ENCODE assay signal across 13 cellular contexts in genomic region chr2:159506764-159507406, GRCh38.
DNase-seq lines count a peak whose midpoint lies in the region; ATAC-seq and TF ChIP-seq lines count a peak whose summit lies in the region.
"Had no signal": no experiment of that assay in that cellular context is flagged by ENCODE, and none has a peak within 500 bp of the region (broad histone marks: within the 10 kb centered on the region; RNA-seq: fewer than 3 reads in every experiment).

No MANE protein-coding gene starts in this region.

- H4K5ac ChIP-seq in IMR-90 (ENCODE audit: low read depth, low read length), result no peak overlapping the region

- dilution Hi-C loops in IMR-90 (cut with HindIII; ENCODE audit: low sequenced_read_pairs, unreplicated experiment), result no loop called here

- in situ Hi-C loops in IMR-90 (cut with MboI; ENCODE audit: low sequenced_read_pairs) (no loop called here), astrocyte of the spinal cord (cut with HindIII; ENCODE audit: low sequenced_read_pairs) (no loop called here)

- peaks cover 8 to 9% of the 10 kb centered on the region in 2 experiments; a peak in 3 of 4 replicates for H3K79me1 ChIP-seq in IMR-90 (ENCODE audit: low read depth in 1 of 2, low read length in 2 of 2)

- no peak overlapping the region for H3K14ac ChIP-seq in IMR-90 (replicated peaks; ENCODE audit: low read depth, low read length)

- H2BK15ac ChIP-seq in IMR-90 (ENCODE audit: low read depth, low read length), result no peak overlapping the region

- no peaks in the 10 kb centered on the region for H3K9me1 ChIP-seq in IMR-90 (ENCODE audit: insufficient read depth, low read length)

- ATAC-seq in IMR-90 (ENCODE audit: low read depth) (no peak; the same call in 1 of the 2 replicates), GM21717 (IDR thresholded peaks at IDR 0.05; ENCODE audit: unreplicated experiment) (no peak)
- ATAC-seq in stimulated activated memory B cell treated with anti-CD40 and anti-IgM and Interleukin-4, amounts not matched to agents 10 μg/mL and 1 μg/mL and 100 μg/mL, for 72 hours, result no peak
- ATAC-seq in naive thymus-derived CD4-positive, alpha-beta T cell, result no peak
- ATAC-seq: GM23338, Right ventricle myocardium inferior had no signal

- 80% methylated on average over 1 of the region's 2 CpGs; no CpG with 5 or more reads in 1 of the 2 experiments for WGBS in IMR-90 (ENCODE audit: extremely low coverage in 2 of 2, insufficient read length in 1 of 2), 2 experiments

- no peak overlapping the region for H3K4ac ChIP-seq in IMR-90 (ENCODE audit: low read depth, low read length)

- no peaks in the 10 kb centered on the region for H3K9me3 ChIP-seq in IMR-90 (ENCODE audit: control insufficient read depth, insufficient read depth, low read length)
- H3K9me3 ChIP-seq in naive thymus-derived CD4-positive, alpha-beta T cell (ENCODE audit: control insufficient read depth in 2 of 3, low read length in 3 of 3), result no peaks in the 10 kb centered on the region

- H3K4me3 Mint-ChIP-seq in stimulated activated memory B cell treated with anti-CD40 and anti-IgM and Interleukin-4, amounts not matched to agents 10 μg/mL and 1 μg/mL and 100 μg/mL, for 72 hours, result no peak overlapping the region
- no peak overlapping the region for H3K4me3 Mint-ChIP-seq in naive thymus-derived CD4-positive, alpha-beta T cell
- H3K4me3 Mint-ChIP-seq: activated T-cell treated with anti-CD3 and anti-CD28 coated beads, Interleukin-2, amount 50 U/mL, for 24 hours; GM23338; neural crest cell had no signal

- no peak overlapping the region for H4K8ac ChIP-seq in IMR-90 (ENCODE audit: low read depth in 2 of 2, low read length in 2 of 2)

- peaks cover 2% of the 10 kb centered on the region for H3K9me3 Mint-ChIP-seq in stimulated activated memory B cell treated with anti-CD40 and anti-IgM and Interleukin-4, amounts not matched to agents 10 μg/mL and 1 μg/mL and 100 μg/mL, for 72 hours
- H3K9me3 Mint-ChIP-seq in naive thymus-derived CD4-positive, alpha-beta T cell, result peaks cover 0 to 11% (median 4%) of the 10 kb centered on the region in 11 donors

- no peak overlapping the region for H3K23ac ChIP-seq in IMR-90 (ENCODE audit: low read depth, low read length)

- H3K27me3 Mint-ChIP-seq in stimulated activated memory B cell treated with anti-CD40 and anti-IgM and Interleukin-4, amounts not matched to agents 10 μg/mL and 1 μg/mL and 100 μg/mL, for 72 hours, result no peaks in the 10 kb centered on the region
- H3K27me3 Mint-ChIP-seq in naive thymus-derived CD4-positive, alpha-beta T cell, result no peaks in the 10 kb centered on the region
- H3K27me3 Mint-ChIP-seq: activated T-cell treated with anti-CD3 and anti-CD28 coated beads, Interleukin-2, amount 50 U/mL, for 24 hours had no signal

- peaks cover 11% of the 10 kb centered on the region for H3K36me3 Mint-ChIP-seq in stimulated activated memory B cell treated with anti-CD40 and anti-IgM and Interleukin-4, amounts not matched to agents 10 μg/mL and 1 μg/mL and 100 μg/mL, for 72 hours
- peaks cover 0 to 18% (median 3%) of the 10 kb centered on the region in 5 donors for H3K36me3 Mint-ChIP-seq in naive thymus-derived CD4-positive, alpha-beta T cell

- H2BK5ac ChIP-seq in IMR-90 (ENCODE audit: low read depth, low read length, poor library complexity, severe bottlenecking), result no peak overlapping the region

- no peak overlapping the region for H3K27ac ChIP-seq in IMR-90 (ENCODE audit: insufficient read depth, low read length)
- H3K27ac ChIP-seq in naive thymus-derived CD4-positive, alpha-beta T cell (ENCODE audit: low read depth, low read length), result no peak overlapping the region
- H3K27ac ChIP-seq: C4-2B had no signal

- H4K91ac ChIP-seq in IMR-90 (ENCODE audit: insufficient read depth, low read depth, low read length), result no peak overlapping the region

- no peak overlapping the region for H2BK20ac ChIP-seq in IMR-90 (ENCODE audit: low read depth, low read length)

- no peak overlapping the region for H3K18ac ChIP-seq in IMR-90 (ENCODE audit: low read depth, low read length)

- H3K36me3 ChIP-seq in IMR-90 (ENCODE audit: control insufficient read depth, insufficient read depth, low read length), result no peaks in the 10 kb centered on the region
- H3K36me3 ChIP-seq in naive thymus-derived CD4-positive, alpha-beta T cell (ENCODE audit: control insufficient read depth in 2 of 3, insufficient read depth in 3 of 3, low read length in 3 of 3), result no peaks in the 10 kb centered on the region

- no peak for TF ChIP-seq POLR2A in IMR-90 (IDR thresholded peaks at IDR 0.05; ENCODE audit: low read depth, low read length)

- no peak overlapping the region for H3K4me2 ChIP-seq in IMR-90 (ENCODE audit: low read depth, low read length)
- H3K4me2 ChIP-seq: GM23338 had no signal

- no peaks in the 10 kb centered on the region for H3K4me1 ChIP-seq in IMR-90 (ENCODE audit: control insufficient read depth, insufficient read depth, low read length)
- no peaks in the 10 kb centered on the region for H3K4me1 ChIP-seq in naive thymus-derived CD4-positive, alpha-beta T cell (ENCODE audit: control insufficient read depth in 2 of 2, insufficient read depth in 2 of 2, low read length in 2 of 2)

- H3K56ac ChIP-seq in IMR-90 (ENCODE audit: extremely low read depth, insufficient read depth, low read length), result no peak overlapping the region

- no peak overlapping the region for H2AK9ac ChIP-seq in IMR-90 (replicated peaks; ENCODE audit: low read depth, low read length, poor library complexity)

- H4K20me1 ChIP-seq in IMR-90 (ENCODE audit: insufficient read depth, low read length), result peaks cover 3% of the 10 kb centered on the region; the same call in 1 of the 2 replicates

- intact Hi-C loops in IMR-90 (cut with micrococcal nuclease), result no loop called here
- intact Hi-C loops in naive thymus-derived CD4-positive, alpha-beta T cell (cut with micrococcal nuclease), result no loop called here

- H2AK5ac ChIP-seq in IMR-90 (ENCODE audit: low read depth, low read length), result no peak overlapping the region

- CTCF ChIA-PET in IMR-90 (lab: Yijun Ruan, JAX), result no interaction called here
- CTCF ChIA-PET in naive thymus-derived CD4-positive, alpha-beta T cell (lab: Charles Lee), result no interaction called here

- no peak overlapping the region for H2AFZ ChIP-seq in IMR-90 (replicated peaks; ENCODE audit: low read length, poor library complexity)
- H2AFZ ChIP-seq: GM23338 had no signal

- DNase-seq in AML-193 (lab: John Stamatoyannopoulos, UW), result peak; percentile 39 to 55
- peak; percentile 54 for DNase-seq in IMR-90
- peak; percentile 29 for DNase-seq in astrocyte of the spinal cord (ENCODE audit: low read depth, low spot score)
- peak; percentile 28 for DNase-seq in kidney glomerular epithelial cell (lab: John Stamatoyannopoulos, UW)
- DNase-seq in NCI-H774 (lab: John Stamatoyannopoulos, UW), result no peak
- no peak for DNase-seq in naive thymus-derived CD4-positive, alpha-beta T cell
- DNase-seq: activated T-cell treated with anti-CD3 and anti-CD28 coated beads, Interleukin-2, amount 50 U/mL, for 24 hours had no signal

- H3K4me3 ChIP-seq in IMR-90 (ENCODE audit: insufficient read depth, low read depth, low read length) (no peak overlapping the region), astrocyte of the spinal cord (ENCODE audit: low read depth, low read length) (no peak overlapping the region)
- no peak overlapping the region for H3K4me3 ChIP-seq in naive thymus-derived CD4-positive, alpha-beta T cell (ENCODE audit: low read length)
- H3K4me3 ChIP-seq: GM23338 had no signal

- no peak overlapping the region for H2BK120ac ChIP-seq in IMR-90 (ENCODE audit: low read depth, low read length)

- H3K27me3 ChIP-seq in IMR-90 (ENCODE audit: control insufficient read depth, insufficient read depth, low read length), result no peaks in the 10 kb centered on the region
- no peaks in the 10 kb centered on the region for H3K27me3 ChIP-seq in naive thymus-derived CD4-positive, alpha-beta T cell (ENCODE audit: control insufficient read depth in 2 of 2, insufficient read depth in 2 of 2, low read length in 2 of 2)

- H3K4me1 Mint-ChIP-seq in stimulated activated memory B cell treated with anti-CD40 and anti-IgM and Interleukin-4, amounts not matched to agents 10 μg/mL and 1 μg/mL and 100 μg/mL, for 72 hours, result peaks cover 8% of the 10 kb centered on the region
- H3K4me1 Mint-ChIP-seq in naive thymus-derived CD4-positive, alpha-beta T cell, result peaks cover 0 to 32% (median 26%) of the 10 kb centered on the region in 7 donors
- H3K4me1 Mint-ChIP-seq: GM23338, neural crest cell had no signal

- TF ChIP-seq RAD21 in IMR-90 (IDR thresholded peaks at IDR 0.05; ENCODE audit: low read length), result no peak

- TF ChIP-seq CTCF in IMR-90 (conservative IDR thresholded peaks at IDR 0.05; ENCODE audit: low read depth, low read length) (no peak), astrocyte of the spinal cord (IDR thresholded peaks at IDR 0.05; ENCODE audit: low read depth, low read length) (no peak)

- POLR2A ChIA-PET in IMR-90 (lab: Charles Lee; ENCODE audit: unreplicated experiment), result interaction anchor here (0.6 kb wide), 1 partner anchor 108 kb away, joined by 5 read pairs; no protein-coding TSS in a partner anchor
- POLR2A ChIA-PET in naive thymus-derived CD4-positive, alpha-beta T cell (lab: Charles Lee), result no interaction called here

- no peak overlapping the region for H3K27ac Mint-ChIP-seq in stimulated activated memory B cell treated with anti-CD40 and anti-IgM and Interleukin-4, amounts not matched to agents 10 μg/mL and 1 μg/mL and 100 μg/mL, for 72 hours
- peak overlapping the region in 2 of 9 donors; percentile 18 to 20 for H3K27ac Mint-ChIP-seq in naive thymus-derived CD4-positive, alpha-beta T cell
- H3K27ac Mint-ChIP-seq: activated T-cell treated with anti-CD3 and anti-CD28 coated beads, Interleukin-2, amount 50 U/mL, for 24 hours; GM23338 had no signal

- no peak overlapping the region for H3K9ac ChIP-seq in IMR-90 (ENCODE audit: low read depth, low read length)

- BruUV-seq in IMR-90 (replicated peaks; lab: Mats Ljungman, UMichigan), result no TSS peak

TF ChIP-seq in IMR-90, 13 proteins besides CTCF, POLR2A, EP300 and RAD21:
- TF ChIP-seq SMC3 (IDR thresholded peaks at IDR 0.05; ENCODE audit: low read depth, low read length), result no peak
- TF ChIP-seq MXI1 (IDR thresholded peaks at IDR 0.05; ENCODE audit: borderline replicate concordance, low read depth, low read length), result no peak
- TF ChIP-seq BHLHE40 (IDR thresholded peaks at IDR 0.05; ENCODE audit: low read depth, low read length), result no peak

Comparison
In these comparisons a context has a peak if more than half of its experiments do, and no peak if none do; other contexts are left out.
1. DNase-seq: peak in AML-193 (2 of 2), IMR-90 (single experiment), astrocyte of the spinal cord (single experiment) and kidney glomerular epithelial cell (single experiment); none in NCI-H774 (single experiment) and naive thymus-derived CD4-positive, alpha-beta T cell (0 of 9).